1 cellular context compared by ENCODE assay signal in the genomic region with DNA sequence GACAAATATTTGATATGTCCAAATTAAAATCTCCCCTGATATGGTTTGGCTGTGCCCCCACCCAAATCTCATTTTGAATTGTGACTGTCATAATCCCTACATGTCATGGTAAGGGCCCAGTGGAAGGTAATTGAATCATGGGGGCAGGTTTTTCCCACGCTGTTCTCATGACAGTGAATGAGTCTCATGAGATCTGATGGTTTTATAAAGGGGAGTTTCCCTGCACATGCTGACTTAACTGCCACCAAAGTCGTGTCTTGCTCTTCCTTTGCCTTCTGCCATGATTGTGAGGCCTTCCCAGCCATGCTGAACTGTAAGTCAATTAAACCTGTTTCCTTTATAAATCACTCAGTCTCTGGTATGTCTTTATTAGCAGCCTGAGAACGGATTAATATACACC.
A peak's percentile ranks its signal among the peaks of the same experiment; 100 is the strongest.
TF ChIP-seq lines count a peak whose summit lies in the region.

No MANE protein-coding gene starts in this region.

TF ChIP-seq in GM12878, 131 proteins besides CTCF, POLR2A, EP300 and RAD21:
- TF ChIP-seq ZBED1 (IDR thresholded peaks at IDR 0.05; ENCODE audit: borderline replicate concordance) (0 out of 2 replicates have a peak, but pooled peaks have one; percentile 31), SUZ12 (IDR thresholded peaks at IDR 0.05; ENCODE audit: unreplicated experiment) (no peak), PML (IDR thresholded peaks at IDR 0.05; ENCODE audit: low read length) (no peak), SPI1 (IDR thresholded peaks at IDR 0.05; ENCODE audit: borderline replicate concordance, insufficient read depth, low read depth, low read length) (no peak), BHLHE40 (IDR thresholded peaks at IDR 0.05; ENCODE audit: borderline replicate concordance in 1 of 2, low read depth in 2 of 2, low read length in 1 of 2) (peak; percentile 85 to 96; a peak in 3 of 4 replicates), RELA (IDR thresholded peaks at IDR 0.05; ENCODE audit: borderline replicate concordance, partially characterized antibody) (peak; percentile 72), STAT3 (IDR thresholded peaks at IDR 0.05; ENCODE audit: low read depth, low read length) (no peak), ASH2L (IDR thresholded peaks at IDR 0.05; ENCODE audit: borderline replicate concordance, low read depth) (no peak), WRNIP1 (IDR thresholded peaks at IDR 0.05; ENCODE audit: borderline replicate concordance, low read depth, low read length) (no peak), JUND (IDR thresholded peaks at IDR 0.05; ENCODE audit: low read depth, low read length) (no peak), NKRF (conservative IDR thresholded peaks at IDR 0.05) (no peak), MEF2B (IDR thresholded peaks at IDR 0.05; ENCODE audit: partially characterized antibody, poor library complexity, severe bottlenecking) (peak; percentile 89), TCF12 (IDR thresholded peaks at IDR 0.05; ENCODE audit: low read depth, low read length) (0 out of 2 replicates have a peak, but pooled peaks have one; percentile 45), YY1 (IDR thresholded peaks at IDR 0.05; ENCODE audit: low read depth, low read length) (0 out of 2 replicates have a peak, but pooled peaks have one; percentile 29), ZNF217 (IDR thresholded peaks at IDR 0.05) (no peak), PAX8 (IDR thresholded peaks at IDR 0.05) (no peak), MLLT1 (IDR thresholded peaks at IDR 0.05) (no peak), MYB (IDR thresholded peaks at IDR 0.05; ENCODE audit: borderline replicate concordance, low read depth, low read length) (peak; percentile 55; the same call in 1 of the 2 replicates), RB1 (IDR thresholded peaks at IDR 0.05; ENCODE audit: borderline replicate concordance) (peak; percentile 45; the same call in 1 of the 2 replicates), SMAD1 (IDR thresholded peaks at IDR 0.05; ENCODE audit: low read depth, partially characterized antibody) (peak; percentile 65), ATF7 (IDR thresholded peaks at IDR 0.05; ENCODE audit: low read depth) (0 out of 2 replicates have a peak, but pooled peaks have one; percentile 35), ZNF687 (IDR thresholded peaks at IDR 0.05) (peak; percentile 98), NBN (IDR thresholded peaks at IDR 0.05) (peak; percentile 40; the same call in 1 of the 2 replicates), BACH1 (IDR thresholded peaks at IDR 0.05; ENCODE audit: borderline replicate concordance) (peak; percentile 49; the same call in 1 of the 2 replicates), RCOR1 (conservative IDR thresholded peaks at IDR 0.05; ENCODE audit: low read depth, low read length) (no peak), ZNF592 (IDR thresholded peaks at IDR 0.05) (0 out of 2 replicates have a peak, but pooled peaks have one; percentile 72), SIN3A (IDR thresholded peaks at IDR 0.05; ENCODE audit: low read depth, low read length) (no peak), GATAD2B (conservative IDR thresholded peaks at IDR 0.05; ENCODE audit: low read depth) (peak; percentile 78)
- TF ChIP-seq, protein P1, sequence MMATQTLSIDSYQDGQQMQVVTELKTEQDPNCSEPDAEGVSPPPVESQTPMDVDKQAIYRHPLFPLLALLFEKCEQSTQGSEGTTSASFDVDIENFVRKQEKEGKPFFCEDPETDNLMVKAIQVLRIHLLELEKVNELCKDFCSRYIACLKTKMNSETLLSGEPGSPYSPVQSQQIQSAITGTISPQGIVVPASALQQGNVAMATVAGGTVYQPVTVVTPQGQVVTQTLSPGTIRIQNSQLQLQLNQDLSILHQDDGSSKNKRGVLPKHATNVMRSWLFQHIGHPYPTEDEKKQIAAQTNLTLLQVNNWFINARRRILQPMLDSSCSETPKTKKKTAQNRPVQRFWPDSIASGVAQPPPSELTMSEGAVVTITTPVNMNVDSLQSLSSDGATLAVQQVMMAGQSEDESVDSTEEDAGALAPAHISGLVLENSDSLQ (IDR thresholded peaks at IDR 0.05), result 0 out of 2 replicates have a peak, but pooled peaks have one; percentile 32
- TF ChIP-seq, protein P2, sequence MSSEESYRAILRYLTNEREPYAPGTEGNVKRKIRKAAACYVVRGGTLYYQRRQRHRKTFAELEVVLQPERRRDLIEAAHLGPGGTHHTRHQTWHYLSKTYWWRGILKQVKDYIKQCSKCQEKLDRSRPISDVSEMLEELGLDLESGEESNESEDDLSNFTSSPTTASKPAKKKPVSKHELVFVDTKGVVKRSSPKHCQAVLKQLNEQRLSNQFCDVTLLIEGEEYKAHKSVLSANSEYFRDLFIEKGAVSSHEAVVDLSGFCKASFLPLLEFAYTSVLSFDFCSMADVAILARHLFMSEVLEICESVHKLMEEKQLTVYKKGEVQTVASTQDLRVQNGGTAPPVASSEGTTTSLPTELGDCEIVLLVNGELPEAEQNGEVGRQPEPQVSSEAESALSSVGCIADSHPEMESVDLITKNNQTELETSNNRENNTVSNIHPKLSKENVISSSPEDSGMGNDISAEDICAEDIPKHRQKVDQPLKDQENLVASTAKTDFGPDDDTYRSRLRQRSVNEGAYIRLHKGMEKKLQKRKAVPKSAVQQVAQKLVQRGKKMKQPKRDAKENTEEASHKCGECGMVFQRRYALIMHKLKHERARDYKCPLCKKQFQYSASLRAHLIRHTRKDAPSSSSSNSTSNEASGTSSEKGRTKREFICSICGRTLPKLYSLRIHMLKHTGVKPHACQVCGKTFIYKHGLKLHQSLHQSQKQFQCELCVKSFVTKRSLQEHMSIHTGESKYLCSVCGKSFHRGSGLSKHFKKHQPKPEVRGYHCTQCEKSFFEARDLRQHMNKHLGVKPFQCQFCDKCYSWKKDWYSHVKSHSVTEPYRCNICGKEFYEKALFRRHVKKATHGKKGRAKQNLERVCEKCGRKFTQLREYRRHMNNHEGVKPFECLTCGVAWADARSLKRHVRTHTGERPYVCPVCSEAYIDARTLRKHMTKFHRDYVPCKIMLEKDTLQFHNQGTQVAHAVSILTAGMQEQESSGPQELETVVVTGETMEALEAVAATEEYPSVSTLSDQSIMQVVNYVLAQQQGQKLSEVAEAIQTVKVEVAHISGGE (CRISPR knock-in tag; IDR thresholded peaks at IDR 0.05), result no peak
- TF ChIP-seq, protein P3, sequence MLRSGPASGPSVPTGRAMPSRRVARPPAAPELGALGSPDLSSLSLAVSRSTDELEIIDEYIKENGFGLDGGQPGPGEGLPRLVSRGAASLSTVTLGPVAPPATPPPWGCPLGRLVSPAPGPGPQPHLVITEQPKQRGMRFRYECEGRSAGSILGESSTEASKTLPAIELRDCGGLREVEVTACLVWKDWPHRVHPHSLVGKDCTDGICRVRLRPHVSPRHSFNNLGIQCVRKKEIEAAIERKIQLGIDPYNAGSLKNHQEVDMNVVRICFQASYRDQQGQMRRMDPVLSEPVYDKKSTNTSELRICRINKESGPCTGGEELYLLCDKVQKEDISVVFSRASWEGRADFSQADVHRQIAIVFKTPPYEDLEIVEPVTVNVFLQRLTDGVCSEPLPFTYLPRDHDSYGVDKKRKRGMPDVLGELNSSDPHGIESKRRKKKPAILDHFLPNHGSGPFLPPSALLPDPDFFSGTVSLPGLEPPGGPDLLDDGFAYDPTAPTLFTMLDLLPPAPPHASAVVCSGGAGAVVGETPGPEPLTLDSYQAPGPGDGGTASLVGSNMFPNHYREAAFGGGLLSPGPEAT (IDR thresholded peaks at IDR 0.05; ENCODE audit: low read depth), result peak; percentile 66
- TF ChIP-seq, protein P4, sequence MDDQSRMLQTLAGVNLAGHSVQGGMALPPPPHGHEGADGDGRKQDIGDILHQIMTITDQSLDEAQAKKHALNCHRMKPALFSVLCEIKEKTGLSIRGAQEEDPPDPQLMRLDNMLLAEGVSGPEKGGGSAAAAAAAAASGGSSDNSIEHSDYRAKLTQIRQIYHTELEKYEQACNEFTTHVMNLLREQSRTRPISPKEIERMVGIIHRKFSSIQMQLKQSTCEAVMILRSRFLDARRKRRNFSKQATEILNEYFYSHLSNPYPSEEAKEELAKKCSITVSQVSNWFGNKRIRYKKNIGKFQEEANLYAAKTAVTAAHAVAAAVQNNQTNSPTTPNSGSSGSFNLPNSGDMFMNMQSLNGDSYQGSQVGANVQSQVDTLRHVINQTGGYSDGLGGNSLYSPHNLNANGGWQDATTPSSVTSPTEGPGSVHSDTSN (IDR thresholded peaks at IDR 0.05; ENCODE audit: insufficient replicate concordance, low read depth, low read length), result no peak
TF ChIP-seq in GM12878: peak in this region for 17.
